In genomic region chr20:20627471-20627870, GRCh38 we compare ENCODE assay signal across 31 cellular contexts.
"Had no signal": no experiment of that assay in that cellular context is flagged by ENCODE, and none has a peak within 500 bp of the region (broad histone marks: within the 10 kb centered on the region; RNA-seq: fewer than 3 reads in every experiment).

No MANE protein-coding gene starts in this region.

- H3K4me3 ChIP-seq: MG63 had no signal

- H3K9me3 ChIP-seq: MG63 had no signal

- H3K36me3 ChIP-seq: MG63 had no signal

- H3K27ac ChIP-seq: KMS-11 had no signal

- DNase-seq: Kasumi-1, KG1, MG63, MM.1S, MV-4-11, NCI-H1048, NCI-H1092, NCI-H1092 treated with DMSO at 0.1 percent for 48 hours, NCI-H1105, NCI-H1105 treated with DMSO at 0.1 percent for 48 hours, NCI-H1417, NCI-H1417 treated with DMSO at 0.1 percent for 48 hours, NCI-H1436, NCI-H1436 treated with DMSO at 0.1 percent for 48 hours, NCI-H146, NCI-H1694, NCI-H1694 treated with DMSO at 0.1 percent for 48 hours, NCI-H187, NCI-H187 treated with DMSO at 0.1 percent for 48 hours, NCI-H1930, NCI-H2081, NCI-H2081 treated with DMSO at 0.1 percent for 48 hours, NCI-H2107, NCI-H2171, NCI-H2171 treated with DMSO at 0.1 percent for 48 hours, NCI-H2227 treated with DMSO at 0.1 percent for 48 hours, NCI-H226, NCI-H345, NCI-H446, NCI-H446 treated with DMSO at 0.1 percent for 48 hours had no signal

- H3K27me3 ChIP-seq: MG63 had no signal
